8 cellular contexts compared by ENCODE assay signal in the genomic region with DNA sequence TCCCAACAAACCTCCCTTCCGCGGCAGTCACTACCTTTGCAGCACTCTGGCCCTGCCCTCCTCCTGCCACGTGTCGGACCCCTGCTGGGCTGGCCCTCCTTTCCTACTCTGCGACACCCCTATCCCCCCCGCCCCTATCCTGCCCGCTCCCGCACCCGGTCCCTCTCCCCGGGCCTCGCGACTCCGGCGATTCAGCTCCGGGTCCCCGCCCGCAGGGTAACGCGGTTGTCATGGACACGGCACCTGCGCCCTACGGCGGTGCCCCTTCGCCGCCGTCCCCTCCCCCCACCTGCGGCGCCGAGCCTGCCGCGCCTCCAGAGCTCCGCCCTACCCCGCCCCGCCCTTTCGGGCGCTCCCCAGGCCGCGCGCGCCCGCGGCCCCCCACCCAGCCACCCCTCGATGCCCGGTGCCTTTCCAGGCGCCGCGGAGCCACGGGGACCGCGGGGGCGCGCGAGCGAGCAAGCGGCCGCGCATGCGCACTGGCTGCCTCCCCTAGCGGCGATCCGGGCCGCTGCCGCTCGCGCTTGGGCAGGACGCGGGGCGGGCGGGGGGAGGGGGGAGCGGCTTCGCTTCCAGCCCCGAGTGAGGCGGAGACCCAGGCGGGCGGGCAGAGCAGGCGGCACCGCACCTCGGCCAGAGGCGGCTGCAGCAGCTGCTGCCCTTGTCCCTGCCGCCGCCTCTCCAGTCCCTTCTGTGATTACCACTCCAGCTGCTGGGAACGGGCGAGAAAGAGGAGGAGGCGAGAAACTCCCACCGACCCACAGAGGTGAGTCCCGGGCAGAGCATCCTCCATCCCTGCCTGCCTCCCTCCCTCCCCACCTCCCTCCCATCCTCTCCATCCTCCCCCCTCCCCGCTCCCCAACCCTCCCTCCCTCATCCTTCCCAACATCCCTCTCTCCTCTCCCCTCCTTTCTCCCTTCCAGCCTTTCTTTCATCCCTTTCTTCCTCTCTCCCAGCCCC. TPM values are rescaled to one million over a fixed set of nuclear protein-coding genes. Genes with fewer than 3 reads are reported as not detected.
DNase-seq lines count a peak whose midpoint lies in the region; ATAC-seq, FAIRE-seq and TF ChIP-seq lines count a peak whose summit lies in the region.
"Had no signal": no experiment of that assay in that cellular context is flagged by ENCODE, and none has a peak within 500 bp of the region (broad histone marks: within the 10 kb centered on the region; RNA-seq: fewer than 3 reads in every experiment).

A gene (plus strand): TSS at position 610 of the 960 bp plus-strand sequence.

- H3K27ac ChIP-seq in left lung (no peak within 1 kb of the TSS), subcutaneous abdominal adipose tissue (ENCODE audit: low read depth, low read length) (no peak within 1 kb of the TSS)

- H3K36me3 ChIP-seq in left lung (no peaks in the 10 kb centered on the region), subcutaneous abdominal adipose tissue (ENCODE audit: control insufficient read depth in 5 of 5, insufficient read depth in 5 of 5, low read length in 5 of 5) (no peaks in the 10 kb centered on the region)

- no peak for FAIRE-seq in GM12891 (lab: Jason Lieb, UNC)

- intact Hi-C loops in left lung (cut with DNase I), result no loop called here

- H3K9me3 ChIP-seq in left lung, result no peaks in the 10 kb centered on the region
- peaks cover 0 to 3% (median 0%) of the 10 kb centered on the region in 5 donors for H3K9me3 ChIP-seq in subcutaneous abdominal adipose tissue (ENCODE audit: control insufficient read depth in 5 of 5, low read length in 5 of 5)

- TF ChIP-seq POLR2A in GM12891 (IDR thresholded peaks at IDR 0.05; ENCODE audit: low read depth, low read length), result no peak

- H3K27me3 ChIP-seq in left lung (peaks cover 0 to 36% of the 10 kb centered on the region in 2 donors), subcutaneous abdominal adipose tissue (ENCODE audit: control insufficient read depth in 5 of 5, insufficient read depth in 4 of 5, low read length in 5 of 5) (peaks cover 0 to 15% (median 6%) of the 10 kb centered on the region in 5 donors)

- TF ChIP-seq CTCF in left lung (IDR thresholded peaks at IDR 0.05), result no peak

- ATAC-seq in HG03103 (IDR thresholded peaks at IDR 0.05; ENCODE audit: low read depth, unreplicated experiment) (peak; percentile 74), left lung (peak; percentile 86), HG03095 (IDR thresholded peaks at IDR 0.05; ENCODE audit: unreplicated experiment) (no peak)

- no peak within 1 kb of the TSS for H3K9ac ChIP-seq in subcutaneous abdominal adipose tissue (ENCODE audit: low read length in 5 of 5)

- DNase-seq in GM12891 (ENCODE audit: insufficient read length, low spot score), result peak; percentile 78
- peak; percentile 72 for DNase-seq in NCI-H748 treated with DMSO at 0.1 percent for 48 hours (lab: John Stamatoyannopoulos, UW)
- peak; percentile 90 for DNase-seq in cerebellum (ENCODE audit: low spot score)
- DNase-seq in left lung, result peak in 1 of 2 donors; percentile 79

- no peaks in the 10 kb centered on the region for H3K4me1 ChIP-seq in left lung
- H3K4me1 ChIP-seq in subcutaneous abdominal adipose tissue (ENCODE audit: control insufficient read depth in 5 of 5, insufficient read depth in 5 of 5, low read length in 5 of 5), result peaks cover 0 to 6% (median 4%) of the 10 kb centered on the region in 5 donors

- peak within 1 kb of the TSS; percentile 9 to 33 for H3K4me3 ChIP-seq in left lung
- H3K4me3 ChIP-seq in subcutaneous abdominal adipose tissue (ENCODE audit: low read depth in 1 of 5, low read length in 5 of 5), result peak within 1 kb of the TSS in 3 of 5 donors; percentile 26 to 49 (median 44)

TF ChIP-seq in GM12891, 5 proteins besides CTCF, POLR2A, EP300 and RAD21:
- no peak for TF ChIP-seq POU2F2 (IDR thresholded peaks at IDR 0.05; ENCODE audit: low read depth, low read length)
- no peak for TF ChIP-seq PAX5 (IDR thresholded peaks at IDR 0.05; ENCODE audit: insufficient read depth, low read length, severe bottlenecking)
- TF ChIP-seq TAF1 (IDR thresholded peaks at IDR 0.05; ENCODE audit: low read depth, low read length), result no peak
- TF ChIP-seq SPI1 (IDR thresholded peaks at IDR 0.05; ENCODE audit: low read depth, low read length), result no peak
- no peak for TF ChIP-seq POLR2AphosphoS5 (IDR thresholded peaks at IDR 0.05; ENCODE audit: low read depth, low read length)

RNA-seq across cellular contexts. Expression of the gene that starts here (rescaled TPM):
- 4.3 TPM for polyA plus RNA-seq in GM12891 (2012; ENCODE audit: low read depth, missing spikeins)
- total RNA-seq in cerebellum (114 TPM), left lung (under 1 TPM in 1 of 2 donors, not detected in 1; 0.17 TPM)
- total RNA-seq: T-helper 1 cell treated with Interleukin-12 subunit alpha and Interleukin-12 subunit beta and Interleukin-4 antibody, amounts not matched to agents 30 ng/mL and 1 ng/mL, for 36 hours had no signal

Comparison
In these comparisons a context has a peak if more than half of its experiments do, and no peak if none do; other contexts are left out.
1. RNA of the gene that starts here (total RNA-seq): 114 TPM in cerebellum (single experiment); 0.17 TPM in left lung; every median in the first group is over 10 times any median in the second.
2. Peak in ATAC-seq and H3K4me3 ChIP-seq in left lung; RNA of the gene not detected or under 1 TPM.